In genomic region chr2:20616341-20616871, GRCh38 we compare ENCODE assay signal across 14 cellular contexts. TPM values are rescaled to one million over a fixed set of nuclear protein-coding genes. Genes with fewer than 3 reads are reported as not detected.
DNase-seq lines count a peak whose midpoint lies in the region; ATAC-seq and TF ChIP-seq lines count a peak whose summit lies in the region.
"Had no signal": no experiment of that assay in that cellular context is flagged by ENCODE, and none has a peak within 500 bp of the region (broad histone marks: within the 10 kb centered on the region; RNA-seq: fewer than 3 reads in every experiment).

No MANE protein-coding gene starts in this region.

- no peak for TF ChIP-seq EP300 in upper lobe of left lung (IDR thresholded peaks at IDR 0.05)

- peak overlapping the region; percentile 96 to 97 for H3K27ac ChIP-seq in right atrium auricular region
- H3K27ac ChIP-seq in parathyroid adenoma = peak overlapping the region; percentile 59
- peak overlapping the region; percentile 88 to 93 (median 92) for H3K27ac ChIP-seq in upper lobe of left lung
- H3K27ac ChIP-seq: epithelial cell of prostate, SJSA1 had no signal

- H3K4me1 ChIP-seq in right atrium auricular region (peaks cover 0 to 98% of the 10 kb centered on the region in 2 donors), parathyroid adenoma (peaks cover 9% of the 10 kb centered on the region), upper lobe of left lung (peaks cover 80 to 89% (median 84%) of the 10 kb centered on the region in 4 donors)

- peaks cover 2% of the 10 kb centered on the region for H3K36me3 Mint-ChIP-seq in chondrocyte (ENCODE audit: low read depth)

- H3K9me3 Mint-ChIP-seq in chondrocyte (ENCODE audit: low read depth) = no peaks in the 10 kb centered on the region
- H3K9me3 Mint-ChIP-seq: naive thymus-derived CD4-positive, alpha-beta T cell; stimulated activated naive B cell treated with anti-CD40 and anti-IgM and Interleukin-4, amounts not matched to agents 10 μg/mL and 1 μg/mL and 100 μg/mL, for 72 hours had no signal

- H3K27me3 ChIP-seq in right atrium auricular region = no peaks in the 10 kb centered on the region
- H3K27me3 ChIP-seq in parathyroid adenoma (ENCODE audit: control insufficient read depth, insufficient read depth, low read length) = no peaks in the 10 kb centered on the region
- no peaks in the 10 kb centered on the region for H3K27me3 ChIP-seq in upper lobe of left lung
- H3K27me3 ChIP-seq: SJSA1 had no signal

- peaks cover 42% of the 10 kb centered on the region for H3K4me1 Mint-ChIP-seq in chondrocyte (ENCODE audit: low read depth)
- H3K4me1 Mint-ChIP-seq: naive thymus-derived CD4-positive, alpha-beta T cell had no signal

- peaks cover 17% of the 10 kb centered on the region for H3K36me3 ChIP-seq in right atrium auricular region
- no peaks in the 10 kb centered on the region for H3K36me3 ChIP-seq in parathyroid adenoma (ENCODE audit: control insufficient read depth, insufficient read depth, low read length)
- peaks cover 0 to 15% (median 11%) of the 10 kb centered on the region in 4 donors for H3K36me3 ChIP-seq in upper lobe of left lung

- no peak for TF ChIP-seq POLR2A in upper lobe of left lung (IDR thresholded peaks at IDR 0.05)

- no peaks in the 10 kb centered on the region for H3K27me3 Mint-ChIP-seq in chondrocyte (ENCODE audit: low read depth)
- H3K27me3 Mint-ChIP-seq: naive thymus-derived CD4-positive, alpha-beta T cell; stimulated activated naive B cell treated with anti-CD40 and anti-IgM and Interleukin-4, amounts not matched to agents 10 μg/mL and 1 μg/mL and 100 μg/mL, for 72 hours had no signal

- WGBS in upper lobe of left lung, 2 donors = 91 to 93% methylated on average over 2 to 4 of the region's 4 CpGs

- no peak overlapping the region for H3K4me2 ChIP-seq in parathyroid adenoma (ENCODE audit: low read length)

- H3K9ac ChIP-seq in parathyroid adenoma = no peak overlapping the region

- H2AFZ ChIP-seq in parathyroid adenoma = no peak overlapping the region

- H3K4me3 Mint-ChIP-seq in chondrocyte (ENCODE audit: unreplicated experiment) = no peak overlapping the region
- H3K4me3 Mint-ChIP-seq: naive thymus-derived CD4-positive, alpha-beta T cell; stimulated activated naive B cell treated with anti-CD40 and anti-IgM and Interleukin-4, amounts not matched to agents 10 μg/mL and 1 μg/mL and 100 μg/mL, for 72 hours had no signal

- no peaks in the 10 kb centered on the region for H3K79me2 ChIP-seq in parathyroid adenoma

- H3K4me3 ChIP-seq in right atrium auricular region (no peak overlapping the region), parathyroid adenoma (ENCODE audit: low read depth, low read length) (no peak overlapping the region), upper lobe of left lung (no peak overlapping the region)
- H3K4me3 ChIP-seq: SJSA1 had no signal

- no peak overlapping the region for H3K27ac Mint-ChIP-seq in chondrocyte (ENCODE audit: unreplicated experiment)
- H3K27ac Mint-ChIP-seq: stimulated activated naive B cell treated with anti-CD40 and anti-IgM and Interleukin-4, amounts not matched to agents 10 μg/mL and 1 μg/mL and 100 μg/mL, for 72 hours had no signal

- ATAC-seq in upper lobe of left lung (ENCODE audit: low FRiP score in 2 of 2) (no peak), GM21381 (IDR thresholded peaks at IDR 0.05; ENCODE audit: unreplicated experiment) (no peak)
- ATAC-seq: stimulated activated naive B cell treated with anti-CD40 and anti-IgM and Interleukin-4, amounts not matched to agents 10 μg/mL and 1 μg/mL and 100 μg/mL, for 72 hours had no signal

- H3K9me3 ChIP-seq in right atrium auricular region (no peaks in the 10 kb centered on the region), parathyroid adenoma (ENCODE audit: control insufficient read depth, low read length) (no peaks in the 10 kb centered on the region), upper lobe of left lung (no peaks in the 10 kb centered on the region)
- H3K9me3 ChIP-seq: SJSA1 had no signal

- DNase-seq in chondrocyte (ENCODE audit: low spot score) (peak; percentile 72), right atrium auricular region (ENCODE audit: low spot score) (no peak), upper lobe of left lung (peak in 1 of 2 donors; percentile 15), GM20000 (ENCODE audit: low spot score) (no peak), NCI-H2029 (lab: John Stamatoyannopoulos, UW) (no peak)
- DNase-seq: amniotic stem cell; COR-L47; naive thymus-derived CD4-positive, alpha-beta T cell; stimulated activated CD4-positive, alpha-beta T cell treated with anti-CD3 and anti-CD28 coated beads, Interleukin-1b, Interleukin-23, amount 100 ng/mL, for 48 hours; stimulated activated naive B cell treated with anti-CD40 and anti-IgM and Interleukin-4, amounts not matched to agents 10 μg/mL and 1 μg/mL and 100 μg/mL, for 72 hours had no signal

- no peak for TF ChIP-seq CTCF in chondrocyte (IDR thresholded peaks at IDR 0.05)
- no peak for TF ChIP-seq CTCF in right atrium auricular region (IDR thresholded peaks at IDR 0.05)
- TF ChIP-seq CTCF in parathyroid adenoma (IDR thresholded peaks at IDR 0.05) = no peak
- no peak for TF ChIP-seq CTCF in upper lobe of left lung (IDR thresholded peaks at IDR 0.05)
- TF ChIP-seq CTCF in GM20000 (IDR thresholded peaks at IDR 0.05; ENCODE audit: extremely low read depth, missing control alignments) = no peak

RNA-seq across cellular contexts. Expression of gene HS1BP3, which starts 34.5 kb away (rescaled TPM):
- total RNA-seq in chondrocyte (24.6 to 33.8 TPM (median 33.2 TPM) in 3 replicates), right atrium auricular region (10 to 100 TPM; 19.5 to 26.0 TPM), upper lobe of left lung (10 to 100 TPM; 41.0 to 45.8 (median 42.7) TPM)

RNA-seq across cellular contexts. Expression of gene GDF7, which starts 50.5 kb away (rescaled TPM):
- 10.9 to 12.8 TPM (median 12.6 TPM) in 3 replicates for total RNA-seq in chondrocyte
- total RNA-seq in right atrium auricular region = 1 to 10 TPM; 1.1 to 1.7 TPM
- total RNA-seq in upper lobe of left lung = 1 to 10 TPM in 1 of 6 donors, under 1 TPM in 5; under 0.01 to 1.8 (median 0.44) TPM
